In the genomic region with DNA sequence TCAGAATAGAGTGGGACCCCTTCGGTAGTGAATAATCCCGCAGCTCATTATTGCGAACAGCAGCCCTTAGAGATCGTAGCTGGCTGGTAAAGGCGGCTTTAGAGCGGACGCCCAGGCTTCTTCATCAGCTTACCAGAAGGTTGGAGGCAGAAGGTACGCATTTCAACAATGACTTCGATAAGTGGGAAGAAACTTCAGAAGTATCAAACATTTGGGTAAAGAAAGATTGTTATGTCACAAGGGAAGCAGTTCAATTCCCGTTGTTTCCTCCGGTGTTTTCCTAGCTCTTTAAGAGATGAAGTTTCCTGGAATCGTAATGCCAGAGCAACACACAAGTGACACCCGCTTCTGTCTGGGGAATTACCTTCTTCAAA, we compare ENCODE assay signal across 9 cellular contexts.
A peak's percentile ranks its signal among the peaks of the same experiment; 100 is the strongest.
DNase-seq lines count a peak whose midpoint lies in the region; ATAC-seq and TF ChIP-seq lines count a peak whose summit lies in the region.
"Had no signal": no experiment of that assay in that cellular context is flagged by ENCODE, and none has a peak within 500 bp of the region (broad histone marks: within the 10 kb centered on the region; RNA-seq: fewer than 3 reads in every experiment).

No MANE protein-coding gene starts in this region.

- H3K9me3 ChIP-seq in mesodermal cell (ENCODE audit: control insufficient read depth, low read length), result no peaks in the 10 kb centered on the region

- H3K4me1 ChIP-seq in mesodermal cell (ENCODE audit: control insufficient read depth, insufficient read depth, low read length, poor library complexity, severe bottlenecking), result no peaks in the 10 kb centered on the region

- 0 to 1% methylated on average over 13 of the region's 13 CpGs for WGBS in mesodermal cell (ENCODE audit: insufficient coverage in 2 of 2), 2 experiments

- H3K27me3 Mint-ChIP-seq in WTC11 (ENCODE audit: low read depth), result peaks cover 12% of the 10 kb centered on the region

- H3K4me3 ChIP-seq in GM12864 (ENCODE audit: low read depth, low read length), result peak overlapping the region; percentile 60
- peak overlapping the region; percentile 48 for H3K4me3 ChIP-seq in mesodermal cell (ENCODE audit: extremely low read depth, insufficient read depth, low read length, poor library complexity, severe bottlenecking)

- no peak overlapping the region for H3K27ac Mint-ChIP-seq in WTC11

- H3K36me3 Mint-ChIP-seq in WTC11, result no peaks in the 10 kb centered on the region

- no peak for TF ChIP-seq CTCF in GM12864 (IDR thresholded peaks at IDR 0.05; ENCODE audit: low read depth, low read length, missing control alignments)
- no peak for TF ChIP-seq CTCF in WTC11 (IDR thresholded peaks at IDR 0.05)

- POLR2A ChIA-PET in WTC11 (lab: Charles Lee), result interaction anchor here (0.6 kb wide), 1 partner anchor 18 kb away, joined by 4 read pairs; no protein-coding TSS in a partner anchor

- no peaks in the 10 kb centered on the region for H3K36me3 ChIP-seq in mesodermal cell (ENCODE audit: control insufficient read depth, insufficient read depth, low read length)

- H3K27ac ChIP-seq in mesodermal cell (ENCODE audit: low read depth, low read length, severe bottlenecking), result no peak overlapping the region

- H3K4me3 Mint-ChIP-seq in WTC11, result no peak overlapping the region

- ATAC-seq in HG03342 (IDR thresholded peaks at IDR 0.05; ENCODE audit: unreplicated experiment) (peak; percentile 16), WTC11 (peak; percentile 29)

- CTCF ChIA-PET in WTC11 (lab: Charles Lee), result interaction anchor here (0.7 to 1.6 kb wide), 5 partner anchors 9 to 279 kb away, joined by 3 to 6 read pairs (median 3); no protein-coding TSS in a partner anchor

- peaks cover 7% of the 10 kb centered on the region; the same call in 1 of the 2 replicates for H3K4me1 Mint-ChIP-seq in WTC11

- no peaks in the 10 kb centered on the region for H3K9me3 Mint-ChIP-seq in WTC11

- DNase-seq in GM12864 (ENCODE audit: low read depth) (no peak), WTC11 (ENCODE audit: low spot score) (no peak), activated gamma-delta T cell (lab: John Stamatoyannopoulos, UW) (no peak), UCSD-AML1 (lab: John Stamatoyannopoulos, UW; ENCODE audit: unreplicated experiment) (no peak), T1000 (lab: John Stamatoyannopoulos, UW) (no peak), AG08396 (ENCODE audit: low spot score) (no peak)
- DNase-seq: NCI-H1436 treated with DMSO at 0.1 percent for 48 hours had no signal

TF ChIP-seq in WTC11, 78 proteins besides CTCF, POLR2A, EP300 and RAD21:
- TF ChIP-seq, protein P1, sequence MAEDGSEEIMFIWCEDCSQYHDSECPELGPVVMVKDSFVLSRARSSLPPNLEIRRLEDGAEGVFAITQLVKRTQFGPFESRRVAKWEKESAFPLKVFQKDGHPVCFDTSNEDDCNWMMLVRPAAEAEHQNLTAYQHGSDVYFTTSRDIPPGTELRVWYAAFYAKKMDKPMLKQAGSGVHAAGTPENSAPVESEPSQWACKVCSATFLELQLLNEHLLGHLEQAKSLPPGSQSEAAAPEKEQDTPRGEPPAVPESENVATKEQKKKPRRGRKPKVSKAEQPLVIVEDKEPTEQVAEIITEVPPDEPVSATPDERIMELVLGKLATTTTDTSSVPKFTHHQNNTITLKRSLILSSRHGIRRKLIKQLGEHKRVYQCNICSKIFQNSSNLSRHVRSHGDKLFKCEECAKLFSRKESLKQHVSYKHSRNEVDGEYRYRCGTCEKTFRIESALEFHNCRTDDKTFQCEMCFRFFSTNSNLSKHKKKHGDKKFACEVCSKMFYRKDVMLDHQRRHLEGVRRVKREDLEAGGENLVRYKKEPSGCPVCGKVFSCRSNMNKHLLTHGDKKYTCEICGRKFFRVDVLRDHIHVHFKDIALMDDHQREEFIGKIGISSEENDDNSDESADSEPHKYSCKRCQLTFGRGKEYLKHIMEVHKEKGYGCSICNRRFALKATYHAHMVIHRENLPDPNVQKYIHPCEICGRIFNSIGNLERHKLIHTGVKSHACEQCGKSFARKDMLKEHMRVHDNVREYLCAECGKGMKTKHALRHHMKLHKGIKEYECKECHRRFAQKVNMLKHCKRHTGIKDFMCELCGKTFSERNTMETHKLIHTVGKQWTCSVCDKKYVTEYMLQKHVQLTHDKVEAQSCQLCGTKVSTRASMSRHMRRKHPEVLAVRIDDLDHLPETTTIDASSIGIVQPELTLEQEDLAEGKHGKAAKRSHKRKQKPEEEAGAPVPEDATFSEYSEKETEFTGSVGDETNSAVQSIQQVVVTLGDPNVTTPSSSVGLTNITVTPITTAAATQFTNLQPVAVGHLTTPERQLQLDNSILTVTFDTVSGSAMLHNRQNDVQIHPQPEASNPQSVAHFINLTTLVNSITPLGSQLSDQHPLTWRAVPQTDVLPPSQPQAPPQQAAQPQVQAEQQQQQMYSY (CRISPR knock-in tag; IDR thresholded peaks at IDR 0.05), result no peak
- TF ChIP-seq, protein P2, sequence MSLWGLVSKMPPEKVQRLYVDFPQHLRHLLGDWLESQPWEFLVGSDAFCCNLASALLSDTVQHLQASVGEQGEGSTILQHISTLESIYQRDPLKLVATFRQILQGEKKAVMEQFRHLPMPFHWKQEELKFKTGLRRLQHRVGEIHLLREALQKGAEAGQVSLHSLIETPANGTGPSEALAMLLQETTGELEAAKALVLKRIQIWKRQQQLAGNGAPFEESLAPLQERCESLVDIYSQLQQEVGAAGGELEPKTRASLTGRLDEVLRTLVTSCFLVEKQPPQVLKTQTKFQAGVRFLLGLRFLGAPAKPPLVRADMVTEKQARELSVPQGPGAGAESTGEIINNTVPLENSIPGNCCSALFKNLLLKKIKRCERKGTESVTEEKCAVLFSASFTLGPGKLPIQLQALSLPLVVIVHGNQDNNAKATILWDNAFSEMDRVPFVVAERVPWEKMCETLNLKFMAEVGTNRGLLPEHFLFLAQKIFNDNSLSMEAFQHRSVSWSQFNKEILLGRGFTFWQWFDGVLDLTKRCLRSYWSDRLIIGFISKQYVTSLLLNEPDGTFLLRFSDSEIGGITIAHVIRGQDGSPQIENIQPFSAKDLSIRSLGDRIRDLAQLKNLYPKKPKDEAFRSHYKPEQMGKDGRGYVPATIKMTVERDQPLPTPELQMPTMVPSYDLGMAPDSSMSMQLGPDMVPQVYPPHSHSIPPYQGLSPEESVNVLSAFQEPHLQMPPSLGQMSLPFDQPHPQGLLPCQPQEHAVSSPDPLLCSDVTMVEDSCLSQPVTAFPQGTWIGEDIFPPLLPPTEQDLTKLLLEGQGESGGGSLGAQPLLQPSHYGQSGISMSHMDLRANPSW (CRISPR knock-in tag; conservative IDR thresholded peaks at IDR 0.05; ENCODE audit: low read depth), result no peak
- TF ChIP-seq, protein P3, sequence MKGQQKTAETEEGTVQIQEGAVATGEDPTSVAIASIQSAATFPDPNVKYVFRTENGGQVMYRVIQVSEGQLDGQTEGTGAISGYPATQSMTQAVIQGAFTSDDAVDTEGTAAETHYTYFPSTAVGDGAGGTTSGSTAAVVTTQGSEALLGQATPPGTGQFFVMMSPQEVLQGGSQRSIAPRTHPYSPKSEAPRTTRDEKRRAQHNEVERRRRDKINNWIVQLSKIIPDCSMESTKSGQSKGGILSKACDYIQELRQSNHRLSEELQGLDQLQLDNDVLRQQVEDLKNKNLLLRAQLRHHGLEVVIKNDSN (CRISPR knock-in tag; IDR thresholded peaks at IDR 0.05), result no peak
- no peak for TF ChIP-seq JAZF1 (CRISPR knock-in tag; IDR thresholded peaks at IDR 0.05)
- no peak for TF ChIP-seq GABPB1 (CRISPR knock-in tag; IDR thresholded peaks at IDR 0.05)
- TF ChIP-seq FOXJ3 (CRISPR knock-in tag; IDR thresholded peaks at IDR 0.05; ENCODE audit: borderline replicate concordance), result no peak
- no peak for TF ChIP-seq FOXK1 (CRISPR knock-in tag; IDR thresholded peaks at IDR 0.05)
- no peak for TF ChIP-seq ESRRA (CRISPR knock-in tag; IDR thresholded peaks at IDR 0.05; ENCODE audit: borderline replicate concordance)
- TF ChIP-seq, protein P4, sequence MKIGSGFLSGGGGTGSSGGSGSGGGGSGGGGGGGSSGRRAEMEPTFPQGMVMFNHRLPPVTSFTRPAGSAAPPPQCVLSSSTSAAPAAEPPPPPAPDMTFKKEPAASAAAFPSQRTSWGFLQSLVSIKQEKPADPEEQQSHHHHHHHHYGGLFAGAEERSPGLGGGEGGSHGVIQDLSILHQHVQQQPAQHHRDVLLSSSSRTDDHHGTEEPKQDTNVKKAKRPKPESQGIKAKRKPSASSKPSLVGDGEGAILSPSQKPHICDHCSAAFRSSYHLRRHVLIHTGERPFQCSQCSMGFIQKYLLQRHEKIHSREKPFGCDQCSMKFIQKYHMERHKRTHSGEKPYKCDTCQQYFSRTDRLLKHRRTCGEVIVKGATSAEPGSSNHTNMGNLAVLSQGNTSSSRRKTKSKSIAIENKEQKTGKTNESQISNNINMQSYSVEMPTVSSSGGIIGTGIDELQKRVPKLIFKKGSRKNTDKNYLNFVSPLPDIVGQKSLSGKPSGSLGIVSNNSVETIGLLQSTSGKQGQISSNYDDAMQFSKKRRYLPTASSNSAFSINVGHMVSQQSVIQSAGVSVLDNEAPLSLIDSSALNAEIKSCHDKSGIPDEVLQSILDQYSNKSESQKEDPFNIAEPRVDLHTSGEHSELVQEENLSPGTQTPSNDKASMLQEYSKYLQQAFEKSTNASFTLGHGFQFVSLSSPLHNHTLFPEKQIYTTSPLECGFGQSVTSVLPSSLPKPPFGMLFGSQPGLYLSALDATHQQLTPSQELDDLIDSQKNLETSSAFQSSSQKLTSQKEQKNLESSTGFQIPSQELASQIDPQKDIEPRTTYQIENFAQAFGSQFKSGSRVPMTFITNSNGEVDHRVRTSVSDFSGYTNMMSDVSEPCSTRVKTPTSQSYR (CRISPR knock-in tag; IDR thresholded peaks at IDR 0.05), result no peak
- TF ChIP-seq, protein P5, sequence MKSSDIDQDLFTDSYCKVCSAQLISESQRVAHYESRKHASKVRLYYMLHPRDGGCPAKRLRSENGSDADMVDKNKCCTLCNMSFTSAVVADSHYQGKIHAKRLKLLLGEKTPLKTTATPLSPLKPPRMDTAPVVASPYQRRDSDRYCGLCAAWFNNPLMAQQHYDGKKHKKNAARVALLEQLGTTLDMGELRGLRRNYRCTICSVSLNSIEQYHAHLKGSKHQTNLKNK (CRISPR knock-in tag; IDR thresholded peaks at IDR 0.05), result no peak
- TF ChIP-seq NFE2L1 (CRISPR knock-in tag; IDR thresholded peaks at IDR 0.05), result no peak
- TF ChIP-seq, protein P6, sequence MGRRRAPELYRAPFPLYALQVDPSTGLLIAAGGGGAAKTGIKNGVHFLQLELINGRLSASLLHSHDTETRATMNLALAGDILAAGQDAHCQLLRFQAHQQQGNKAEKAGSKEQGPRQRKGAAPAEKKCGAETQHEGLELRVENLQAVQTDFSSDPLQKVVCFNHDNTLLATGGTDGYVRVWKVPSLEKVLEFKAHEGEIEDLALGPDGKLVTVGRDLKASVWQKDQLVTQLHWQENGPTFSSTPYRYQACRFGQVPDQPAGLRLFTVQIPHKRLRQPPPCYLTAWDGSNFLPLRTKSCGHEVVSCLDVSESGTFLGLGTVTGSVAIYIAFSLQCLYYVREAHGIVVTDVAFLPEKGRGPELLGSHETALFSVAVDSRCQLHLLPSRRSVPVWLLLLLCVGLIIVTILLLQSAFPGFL (CRISPR knock-in tag; IDR thresholded peaks at IDR 0.05; ENCODE audit: borderline replicate concordance), result no peak
